32 cellular contexts compared by ENCODE assay signal in genomic region chr3:114478806-114479205, GRCh38.
"Had no signal": no experiment of that assay in that cellular context is flagged by ENCODE, and none has a peak within 500 bp of the region (broad histone marks: within the 10 kb centered on the region; RNA-seq: fewer than 3 reads in every experiment).

No MANE protein-coding gene starts in this region.

- DNase-seq: activated CD4-positive, alpha-beta T cell treated with anti-CD3 and anti-CD28 coated beads, Interleukin-2, amount 10 ng/mL, durations not matched to agents 24 days and 14 days; activated CD4-positive, alpha-beta T cell treated with anti-CD3 and anti-CD28 coated beads, Interleukin-2, amount 50 U/mL, for 4 hours; activated CD8-positive, alpha-beta T cell treated with anti-CD3 and anti-CD28 coated beads for 36 hours; activated gamma-delta T cell; activated naive CD4-positive, alpha-beta T cell treated with Interleukin-2 at 50 U/mL for 16 hours; activated naive CD8-positive, alpha-beta T cell treated with anti-CD3 and anti-CD28 coated beads, Interleukin-2, amount 10 ng/mL, durations not matched to agents 7 days and 5 days; activated T-cell treated with anti-CD3 and anti-CD28 coated beads, Interleukin-2, amount 50 U/mL, for 1 hour; activated T-cell treated with anti-CD3 and anti-CD28 coated beads, Interleukin-2, amount 50 U/mL, for 72 hours; adrenal gland; brain microvascular endothelial cell; central memory CD4-positive, alpha-beta T cell; NCI-H1105; NCI-H1436; NCI-H1694; NCI-H1930; NCI-H2081 treated with DMSO at 0.1 percent for 48 hours; NCI-H226; NCI-H446 treated with DMSO at 0.1 percent for 48 hours; NCI-H524; NCI-H69; NCI-H82; NK-92 treated with Interleukin-12 subunit alpha and Interleukin-12 subunit beta, amount 100 ng/mL, for 24 hours; PC-3; Peyer's patch; RPMI8226; SHP77 treated with DMSO at 0.1 percent for 48 hours; SK-N-SH had no signal

- H3K4me1 ChIP-seq: SJSA1 had no signal

- H3K27me3 ChIP-seq: adrenal gland, brain microvascular endothelial cell, Peyer's patch, SJSA1 had no signal

- H3K36me3 ChIP-seq: adrenal gland, brain microvascular endothelial cell, Peyer's patch, SJSA1 had no signal

- H3K9ac ChIP-seq: SK-N-SH had no signal

- ATAC-seq: activated CD8-positive, alpha-beta T cell treated with anti-CD3 and anti-CD28 coated beads for 36 hours; activated T-cell treated with anti-CD3 and anti-CD28 coated beads, Interleukin-2, amount 50 U/mL, for 72 hours; activated T-helper 17 cell treated with anti-CD3 and anti-CD28 coated beads, Interleukin-2, amount 50 U/mL, for 72 hours; PC-3 had no signal

- H3K9me3 ChIP-seq: adrenal gland, Peyer's patch, SJSA1, SK-N-SH had no signal

- H3K27me3 Mint-ChIP-seq: activated CD8-positive, alpha-beta T cell treated with anti-CD3 and anti-CD28 coated beads for 36 hours; activated naive CD4-positive, alpha-beta T cell treated with anti-CD3 and anti-CD28 coated beads, Interleukin-2, amount 50 U/mL, for 24 hours; activated naive CD8-positive, alpha-beta T cell treated with anti-CD3 and anti-CD28 coated beads, Interleukin-2, amount 10 ng/mL, durations not matched to agents 7 days and 5 days; activated T-helper 17 cell treated with anti-CD3 and anti-CD28 coated beads, Interleukin-2, amount 50 U/mL, for 72 hours had no signal

- H3K4me3 Mint-ChIP-seq: activated CD4-positive, alpha-beta T cell treated with anti-CD3 and anti-CD28 coated beads, Interleukin-2, amount 10 ng/mL, durations not matched to agents 24 days and 14 days; activated CD8-positive, alpha-beta T cell treated with anti-CD3 and anti-CD28 coated beads for 36 hours; activated naive CD4-positive, alpha-beta T cell treated with anti-CD3 and anti-CD28 coated beads, Interleukin-2, amount 50 U/mL, for 24 hours; activated naive CD8-positive, alpha-beta T cell treated with anti-CD3 and anti-CD28 coated beads, Interleukin-2, amount 10 ng/mL, durations not matched to agents 7 days and 5 days; activated T-cell treated with anti-CD3 and anti-CD28 coated beads, Interleukin-2, amount 50 U/mL, for 72 hours; activated T-helper 17 cell treated with anti-CD3 and anti-CD28 coated beads, Interleukin-2, amount 50 U/mL, for 72 hours; T-helper 1 cell treated with Interleukin-12 subunit alpha and Interleukin-12 subunit beta and Interleukin-4 antibody, amounts not matched to agents 30 μg/mL and 1 μg/mL, for 36 hours; T-helper 2 cell treated with Interferon-gamma antibody and Interleukin-4, amounts not matched to agents 5 μg/mL and 100 μg/mL, for 36 hours had no signal

- H3K9me2 ChIP-seq: SK-N-SH had no signal

- H3K27ac ChIP-seq: adrenal gland, brain microvascular endothelial cell, Peyer's patch, SJSA1 had no signal

- H3K9me3 Mint-ChIP-seq: activated CD4-positive, alpha-beta T cell treated with anti-CD3 and anti-CD28 coated beads, Interleukin-2, amount 10 ng/mL, durations not matched to agents 24 days and 14 days; activated CD8-positive, alpha-beta T cell treated with anti-CD3 and anti-CD28 coated beads for 36 hours; activated naive CD4-positive, alpha-beta T cell treated with anti-CD3 and anti-CD28 coated beads, Interleukin-2, amount 50 U/mL, for 24 hours; activated T-cell treated with anti-CD3 and anti-CD28 coated beads, Interleukin-2, amount 50 U/mL, for 72 hours; activated T-helper 17 cell treated with anti-CD3 and anti-CD28 coated beads, Interleukin-2, amount 50 U/mL, for 72 hours; T-helper 1 cell treated with Interleukin-12 subunit alpha and Interleukin-12 subunit beta and Interleukin-4 antibody, amounts not matched to agents 30 μg/mL and 1 μg/mL, for 36 hours; T-helper 2 cell treated with Interferon-gamma antibody and Interleukin-4, amounts not matched to agents 5 μg/mL and 100 μg/mL, for 36 hours had no signal

- H3K4me3 ChIP-seq: adrenal gland, Peyer's patch, SJSA1 had no signal

- H3K27ac Mint-ChIP-seq: activated CD4-positive, alpha-beta T cell treated with anti-CD3 and anti-CD28 coated beads, Interleukin-2, amount 10 ng/mL, durations not matched to agents 24 days and 14 days; activated CD8-positive, alpha-beta T cell treated with anti-CD3 and anti-CD28 coated beads for 36 hours; activated naive CD4-positive, alpha-beta T cell treated with anti-CD3 and anti-CD28 coated beads, Interleukin-2, amount 50 U/mL, for 24 hours; activated naive CD8-positive, alpha-beta T cell treated with anti-CD3 and anti-CD28 coated beads, Interleukin-2, amount 10 ng/mL, durations not matched to agents 7 days and 5 days; activated T-cell treated with anti-CD3 and anti-CD28 coated beads, Interleukin-2, amount 50 U/mL, for 72 hours; activated T-helper 17 cell treated with anti-CD3 and anti-CD28 coated beads, Interleukin-2, amount 50 U/mL, for 72 hours; T-helper 1 cell treated with Interleukin-12 subunit alpha and Interleukin-12 subunit beta and Interleukin-4 antibody, amounts not matched to agents 30 μg/mL and 1 μg/mL, for 36 hours; T-helper 2 cell treated with Interferon-gamma antibody and Interleukin-4, amounts not matched to agents 5 μg/mL and 100 μg/mL, for 36 hours had no signal

- H3K4me2 ChIP-seq: SK-N-SH had no signal
